Comparison of ENCODE assay signal across 27 cellular contexts in the genomic region with DNA sequence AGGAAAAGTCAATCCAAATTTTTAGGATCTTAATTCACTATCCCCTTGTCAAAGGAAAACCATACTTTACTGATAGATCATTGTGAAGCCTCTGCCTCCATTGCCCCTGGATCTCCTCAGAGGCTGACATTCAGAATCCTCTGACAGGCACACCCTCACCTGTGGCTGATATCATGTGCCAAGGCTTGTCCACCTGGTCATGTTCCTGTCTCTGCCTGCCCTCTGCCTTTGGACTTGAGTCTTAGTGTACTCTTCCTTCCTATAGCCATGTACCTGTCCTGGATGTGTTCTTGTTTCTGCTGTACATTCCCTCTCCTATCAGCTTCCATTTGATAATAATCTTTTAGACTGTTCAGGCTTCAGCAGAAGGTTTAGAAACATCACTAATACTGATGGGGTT.
A peak's percentile ranks its signal among the peaks of the same experiment; 100 is the strongest.
DNase-seq lines count a peak whose midpoint lies in the region; FAIRE-seq and TF ChIP-seq lines count a peak whose summit lies in the region.
"Had no signal": no experiment of that assay in that cellular context is flagged by ENCODE, and none has a peak within 500 bp of the region (broad histone marks: within the 10 kb centered on the region; RNA-seq: fewer than 3 reads in every experiment).

No MANE protein-coding gene starts in this region.

- H3K27me3 ChIP-seq in astrocyte (ENCODE audit: insufficient read depth, low read length), result no peaks in the 10 kb centered on the region
- H3K27me3 ChIP-seq in HAP-1 (ENCODE audit: low read depth), result no peaks in the 10 kb centered on the region
- H3K27me3 ChIP-seq: BE2C, BLaER1 had no signal

- no peaks in the 10 kb centered on the region for H3K4me1 Mint-ChIP-seq in astrocyte (ENCODE audit: low read depth, unreplicated experiment)
- H3K4me1 Mint-ChIP-seq: CD14-positive monocyte; CD8-positive, alpha-beta memory T cell had no signal

- no peaks in the 10 kb centered on the region for H3K36me3 Mint-ChIP-seq in astrocyte (ENCODE audit: low read depth, unreplicated experiment)
- H3K36me3 Mint-ChIP-seq: CD14-positive monocyte; CD4-positive, alpha-beta memory T cell; CD4-positive, CD25-positive, alpha-beta regulatory T cell; CD8-positive, alpha-beta memory T cell had no signal

- H3K4me1 ChIP-seq in astrocyte (ENCODE audit: insufficient read depth, low read length), result no peaks in the 10 kb centered on the region
- H3K4me1 ChIP-seq in HAP-1, result no peaks in the 10 kb centered on the region
- H3K4me1 ChIP-seq: BE2C, BLaER1 had no signal

- no peaks in the 10 kb centered on the region for H3K9me3 Mint-ChIP-seq in astrocyte (ENCODE audit: unreplicated experiment)

- no peaks in the 10 kb centered on the region for H4K20me1 ChIP-seq in astrocyte (ENCODE audit: insufficient read depth, low read length)
- H4K20me1 ChIP-seq: BLaER1 had no signal

- TF ChIP-seq CTCF in astrocyte (IDR thresholded peaks at IDR 0.05; ENCODE audit: insufficient read depth, low read depth, low read length), result no peak
- TF ChIP-seq CTCF in epithelial cell of esophagus (IDR thresholded peaks at IDR 0.05; ENCODE audit: insufficient read depth, low read depth, low read length, missing control alignments), result no peak

- H3K4me3 Mint-ChIP-seq in astrocyte (ENCODE audit: unreplicated experiment), result no peak overlapping the region
- H3K4me3 Mint-ChIP-seq: CD14-positive monocyte; CD4-positive, alpha-beta memory T cell; CD4-positive, CD25-positive, alpha-beta regulatory T cell; CD8-positive, alpha-beta memory T cell had no signal

- no peaks in the 10 kb centered on the region for H3K36me3 ChIP-seq in astrocyte (ENCODE audit: insufficient read depth, low read length)
- no peaks in the 10 kb centered on the region for H3K36me3 ChIP-seq in HAP-1 (replicated peaks)
- H3K36me3 ChIP-seq: BE2C, BLaER1 had no signal

- no peak overlapping the region for H2AFZ ChIP-seq in astrocyte (ENCODE audit: low read depth, low read length)

- FAIRE-seq in astrocyte (lab: Jason Lieb, UNC), result no peak
- FAIRE-seq: A204.1, GM12878, GM12892, GM18507 had no signal

- H3K9ac ChIP-seq in astrocyte (ENCODE audit: low read length), result no peak overlapping the region
- H3K9ac ChIP-seq: BLaER1 had no signal

- H3K9me3 ChIP-seq in astrocyte (ENCODE audit: insufficient read depth, low read depth, low read length) (no peaks in the 10 kb centered on the region), HAP-1 (no peaks in the 10 kb centered on the region)
- H3K9me3 ChIP-seq: BE2C had no signal

- H3K4me2 ChIP-seq in astrocyte (ENCODE audit: low read length), result no peak overlapping the region
- H3K4me2 ChIP-seq: BLaER1 had no signal

- no peak overlapping the region for H3K27ac ChIP-seq in astrocyte (ENCODE audit: low read depth, low read length)
- H3K27ac ChIP-seq: BLaER1 had no signal

- peak; percentile 22 for DNase-seq in HPDE6-E6E7 (ENCODE audit: extremely low spot score)
- no peak for DNase-seq in astrocyte (ENCODE audit: low read depth)
- DNase-seq in epithelial cell of esophagus (ENCODE audit: low read depth), result peak; percentile 68
- no peak for DNase-seq in stimulated activated CD4-positive, alpha-beta T cell treated with anti-CD3 and anti-CD28 coated beads, Interleukin-4, amount 100 ng/mL, for 4 hours
- DNase-seq in HAP-1 (ENCODE audit: low spot score in 2 of 2), result no peak
- DNase-seq in T1000 (lab: John Stamatoyannopoulos, UW), result no peak
- DNase-seq: 8988T; ACHN; BE2C; C1 segment of cervical spinal cord; CD4-positive, CD25-positive, alpha-beta regulatory T cell; CD8-positive, alpha-beta memory T cell; COR-L47; DMS 273 treated with DMSO at 0.1 percent for 48 hours; DMS153; DMS53; DMS79; DND-41; EL; GDM1 had no signal

- no peak overlapping the region for H3K4me3 ChIP-seq in astrocyte (ENCODE audit: insufficient read depth, low read depth, low read length)
- H3K4me3 ChIP-seq in epithelial cell of esophagus (ENCODE audit: low read length), result no peak overlapping the region
- H3K4me3 ChIP-seq in HAP-1, result no peak overlapping the region
- H3K4me3 ChIP-seq: BLaER1, GM12878 had no signal

- H3K79me2 ChIP-seq in astrocyte (ENCODE audit: insufficient read depth, low read length), result no peaks in the 10 kb centered on the region

- in situ Hi-C loops in HAP-1 (cut with MboI; ENCODE audit: low sequenced_read_pairs), result no loop called here

- H3K27me3 Mint-ChIP-seq in astrocyte (ENCODE audit: low read depth, unreplicated experiment), result peaks cover 2% of the 10 kb centered on the region
- H3K27me3 Mint-ChIP-seq: CD4-positive, alpha-beta memory T cell had no signal

- H3K27ac Mint-ChIP-seq in astrocyte (ENCODE audit: unreplicated experiment), result peak overlapping the region; percentile 12
- H3K27ac Mint-ChIP-seq: CD14-positive monocyte; CD4-positive, alpha-beta memory T cell; CD8-positive, alpha-beta memory T cell had no signal

Comparison
In these comparisons a context has a peak if more than half of its experiments do, and no peak if none do; other contexts are left out.
1. DNase-seq: peak in HPDE6-E6E7 (single experiment) and epithelial cell of esophagus (single experiment); none in astrocyte (single experiment), stimulated activated CD4-positive, alpha-beta T cell treated with anti-CD3 and anti-CD28 coated beads, Interleukin-4, amount 100 ng/mL, for 4 hours (0 of 2), HAP-1 (0 of 2) and T1000 (single experiment).